ENCODE assay signal across 1 cellular context in genomic region chr1:163747261-163747660, GRCh38.
TF ChIP-seq lines count a peak whose summit lies in the region.

No MANE protein-coding gene starts in this region.

TF ChIP-seq in GM23338, 12 proteins besides CTCF, POLR2A, EP300 and RAD21 (continued from another document):
- TF ChIP-seq ZNF462 (CRISPR knock-in tag; IDR thresholded peaks at IDR 0.05) (no peak), STAT1 (IDR thresholded peaks at IDR 0.05; ENCODE audit: unreplicated experiment) (no peak), POLR2AphosphoS5 (IDR thresholded peaks at IDR 0.05; ENCODE audit: low read depth) (no peak), JUNB (IDR thresholded peaks at IDR 0.05; ENCODE audit: unreplicated experiment) (no peak), REST (IDR thresholded peaks at IDR 0.05; ENCODE audit: unreplicated experiment) (no peak), EZH2phosphoT487 (IDR thresholded peaks at IDR 0.05; ENCODE audit: unreplicated experiment) (no peak), ZNF331 (CRISPR knock-in tag; IDR thresholded peaks at IDR 0.05; ENCODE audit: low read depth) (no peak), CREB1 (CRISPR knock-in tag; IDR thresholded peaks at IDR 0.05; ENCODE audit: low read depth) (no peak), ZNF114 (CRISPR knock-in tag; IDR thresholded peaks at IDR 0.05) (no peak), ETS1 (IDR thresholded peaks at IDR 0.05) (no peak)
